ENCODE assay signal across 1 cellular context in the genomic region with DNA sequence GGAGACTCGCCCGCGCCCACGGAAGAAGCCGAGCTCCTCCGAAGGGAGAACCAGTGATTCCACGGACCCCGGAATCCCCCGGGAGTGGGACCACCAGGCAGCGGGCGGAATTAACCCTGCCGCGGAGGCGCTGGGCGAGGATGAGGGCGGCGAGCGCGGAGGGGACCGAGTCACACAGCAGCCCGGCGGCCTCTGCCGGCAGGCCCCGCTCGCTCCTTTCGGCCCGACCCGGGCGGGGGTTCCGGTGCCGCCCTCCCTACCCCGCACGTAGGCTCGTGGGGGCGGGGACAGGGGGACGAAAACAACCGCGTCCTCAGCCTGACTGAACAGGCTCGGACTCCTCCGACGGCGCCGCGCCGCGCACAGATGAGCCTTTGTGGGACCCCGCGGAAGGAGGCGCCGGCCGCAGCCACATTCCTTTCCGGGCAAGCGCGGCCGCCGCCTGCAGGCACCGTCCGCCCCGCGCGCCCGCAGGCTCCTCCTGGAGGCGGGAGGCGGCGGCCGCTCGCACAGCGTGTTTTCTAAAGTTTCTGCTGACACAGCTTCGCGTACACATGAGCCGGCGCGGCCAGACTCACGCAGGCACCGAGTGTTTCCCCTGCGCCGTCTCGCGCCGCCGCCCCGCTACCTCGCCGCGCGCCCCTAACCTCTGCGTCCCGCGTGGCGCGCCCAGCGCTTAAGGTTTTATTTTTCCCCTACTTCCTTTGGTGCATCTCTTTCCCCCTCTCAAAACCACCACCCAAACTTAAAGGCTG.
TF ChIP-seq lines count a peak whose summit lies in the region.

No MANE protein-coding gene starts in this region.

TF ChIP-seq in HepG2, 621 proteins besides CTCF, POLR2A, EP300 and RAD21 (continued from another document and continues in another):
- TF ChIP-seq, protein P1, sequence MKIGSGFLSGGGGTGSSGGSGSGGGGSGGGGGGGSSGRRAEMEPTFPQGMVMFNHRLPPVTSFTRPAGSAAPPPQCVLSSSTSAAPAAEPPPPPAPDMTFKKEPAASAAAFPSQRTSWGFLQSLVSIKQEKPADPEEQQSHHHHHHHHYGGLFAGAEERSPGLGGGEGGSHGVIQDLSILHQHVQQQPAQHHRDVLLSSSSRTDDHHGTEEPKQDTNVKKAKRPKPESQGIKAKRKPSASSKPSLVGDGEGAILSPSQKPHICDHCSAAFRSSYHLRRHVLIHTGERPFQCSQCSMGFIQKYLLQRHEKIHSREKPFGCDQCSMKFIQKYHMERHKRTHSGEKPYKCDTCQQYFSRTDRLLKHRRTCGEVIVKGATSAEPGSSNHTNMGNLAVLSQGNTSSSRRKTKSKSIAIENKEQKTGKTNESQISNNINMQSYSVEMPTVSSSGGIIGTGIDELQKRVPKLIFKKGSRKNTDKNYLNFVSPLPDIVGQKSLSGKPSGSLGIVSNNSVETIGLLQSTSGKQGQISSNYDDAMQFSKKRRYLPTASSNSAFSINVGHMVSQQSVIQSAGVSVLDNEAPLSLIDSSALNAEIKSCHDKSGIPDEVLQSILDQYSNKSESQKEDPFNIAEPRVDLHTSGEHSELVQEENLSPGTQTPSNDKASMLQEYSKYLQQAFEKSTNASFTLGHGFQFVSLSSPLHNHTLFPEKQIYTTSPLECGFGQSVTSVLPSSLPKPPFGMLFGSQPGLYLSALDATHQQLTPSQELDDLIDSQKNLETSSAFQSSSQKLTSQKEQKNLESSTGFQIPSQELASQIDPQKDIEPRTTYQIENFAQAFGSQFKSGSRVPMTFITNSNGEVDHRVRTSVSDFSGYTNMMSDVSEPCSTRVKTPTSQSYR (CRISPR knock-in tag; IDR thresholded peaks at IDR 0.05; ENCODE audit: borderline replicate concordance), result peak; percentile 82
- TF ChIP-seq ZNF660 (CRISPR knock-in tag; IDR thresholded peaks at IDR 0.05; ENCODE audit: borderline replicate concordance, low read depth) (no peak), ZNF430 (CRISPR knock-in tag; IDR thresholded peaks at IDR 0.05) (peak; percentile 97), PHF8 (CRISPR knock-in tag; IDR thresholded peaks at IDR 0.05) (peak; percentile 96), TEAD2 (CRISPR knock-in tag; IDR thresholded peaks at IDR 0.05) (0 out of 2 replicates have a peak, but pooled peaks have one; percentile 11), ZNF496 (CRISPR knock-in tag; IDR thresholded peaks at IDR 0.05; ENCODE audit: insufficient replicate concordance) (no peak), ZNF317 (CRISPR knock-in tag; IDR thresholded peaks at IDR 0.05) (peak; percentile 47; the same call in 1 of the 2 replicates), NFYC (CRISPR knock-in tag; IDR thresholded peaks at IDR 0.05) (peak; percentile 31; the same call in 1 of the 2 replicates), YY1 (IDR thresholded peaks at IDR 0.05; ENCODE audit: insufficient read depth, insufficient replicate concordance, low read depth, low read length) (peak; percentile 48), NCOA5 (CRISPR knock-in tag; IDR thresholded peaks at IDR 0.05) (no peak), MXD4 (CRISPR knock-in tag; IDR thresholded peaks at IDR 0.05) (peak; percentile 90; the same call in 1 of the 2 replicates), ZBTB1 (CRISPR knock-in tag; IDR thresholded peaks at IDR 0.05; ENCODE audit: borderline replicate concordance) (no peak), NFYB (CRISPR knock-in tag; IDR thresholded peaks at IDR 0.05) (no peak; the same call in 1 of the 2 replicates), HNF4G (IDR thresholded peaks at IDR 0.05; ENCODE audit: borderline replicate concordance, low read depth, low read length) (peak; percentile 21; the same call in 1 of the 2 replicates), HNF4G (CRISPR knock-in tag; IDR thresholded peaks at IDR 0.05; ENCODE audit: borderline replicate concordance, low read depth) (peak; percentile 66), GATA4 (IDR thresholded peaks at IDR 0.05; ENCODE audit: borderline replicate concordance, low read depth) (peak; percentile 89), ESRRA (CRISPR knock-in tag; IDR thresholded peaks at IDR 0.05; ENCODE audit: low read depth) (peak; percentile 84), SIX4 (CRISPR knock-in tag; IDR thresholded peaks at IDR 0.05) (no peak), RORA (CRISPR knock-in tag; IDR thresholded peaks at IDR 0.05) (no peak), ATM (IDR thresholded peaks at IDR 0.05; ENCODE audit: borderline replicate concordance) (no peak), EED (CRISPR knock-in tag; IDR thresholded peaks at IDR 0.05) (peak; percentile 98), ZNF510 (CRISPR knock-in tag; IDR thresholded peaks at IDR 0.05; ENCODE audit: low read depth) (peak; percentile 79; the same call in 1 of the 2 replicates), ZNF264 (CRISPR knock-in tag; IDR thresholded peaks at IDR 0.05) (0 out of 2 replicates have a peak, but pooled peaks have one; percentile 19), ZNF230 (CRISPR knock-in tag; IDR thresholded peaks at IDR 0.05) (peak; percentile 59), CHD4 (IDR thresholded peaks at IDR 0.05; ENCODE audit: borderline replicate concordance, low read length) (peak; percentile 63; the same call in 1 of the 2 replicates), STAG1 (CRISPR knock-in tag; IDR thresholded peaks at IDR 0.05) (peak; percentile 51; the same call in 1 of the 2 replicates), ZNF333 (CRISPR knock-in tag; IDR thresholded peaks at IDR 0.05; ENCODE audit: borderline replicate concordance) (peak; percentile 13; the same call in 1 of the 2 replicates), KLF16 (CRISPR knock-in tag; IDR thresholded peaks at IDR 0.05) (peak in 1 of 2 experiments; percentile 90; a peak in 3 of 4 replicates), RNF2 (conservative IDR thresholded peaks at IDR 0.05; ENCODE audit: low read depth) (peak; percentile 58; the same call in 1 of the 2 replicates)
- TF ChIP-seq, protein P2, sequence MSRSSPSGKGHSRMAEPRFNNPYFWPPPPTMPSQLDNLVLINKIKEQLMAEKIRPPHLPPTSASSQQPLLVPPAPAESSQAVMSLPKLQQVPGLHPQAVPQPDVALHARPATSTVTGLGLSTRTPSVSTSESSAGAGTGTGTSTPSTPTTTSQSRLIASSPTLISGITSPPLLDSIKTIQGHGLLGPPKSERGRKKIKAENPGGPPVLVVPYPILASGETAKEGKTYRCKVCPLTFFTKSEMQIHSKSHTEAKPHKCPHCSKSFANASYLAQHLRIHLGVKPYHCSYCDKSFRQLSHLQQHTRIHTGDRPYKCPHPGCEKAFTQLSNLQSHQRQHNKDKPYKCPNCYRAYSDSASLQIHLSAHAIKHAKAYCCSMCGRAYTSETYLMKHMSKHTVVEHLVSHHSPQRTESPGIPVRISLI (CRISPR knock-in tag; IDR thresholded peaks at IDR 0.05; ENCODE audit: borderline replicate concordance), result no peak; the same call in 1 of the 2 replicates
- TF ChIP-seq, protein P3, sequence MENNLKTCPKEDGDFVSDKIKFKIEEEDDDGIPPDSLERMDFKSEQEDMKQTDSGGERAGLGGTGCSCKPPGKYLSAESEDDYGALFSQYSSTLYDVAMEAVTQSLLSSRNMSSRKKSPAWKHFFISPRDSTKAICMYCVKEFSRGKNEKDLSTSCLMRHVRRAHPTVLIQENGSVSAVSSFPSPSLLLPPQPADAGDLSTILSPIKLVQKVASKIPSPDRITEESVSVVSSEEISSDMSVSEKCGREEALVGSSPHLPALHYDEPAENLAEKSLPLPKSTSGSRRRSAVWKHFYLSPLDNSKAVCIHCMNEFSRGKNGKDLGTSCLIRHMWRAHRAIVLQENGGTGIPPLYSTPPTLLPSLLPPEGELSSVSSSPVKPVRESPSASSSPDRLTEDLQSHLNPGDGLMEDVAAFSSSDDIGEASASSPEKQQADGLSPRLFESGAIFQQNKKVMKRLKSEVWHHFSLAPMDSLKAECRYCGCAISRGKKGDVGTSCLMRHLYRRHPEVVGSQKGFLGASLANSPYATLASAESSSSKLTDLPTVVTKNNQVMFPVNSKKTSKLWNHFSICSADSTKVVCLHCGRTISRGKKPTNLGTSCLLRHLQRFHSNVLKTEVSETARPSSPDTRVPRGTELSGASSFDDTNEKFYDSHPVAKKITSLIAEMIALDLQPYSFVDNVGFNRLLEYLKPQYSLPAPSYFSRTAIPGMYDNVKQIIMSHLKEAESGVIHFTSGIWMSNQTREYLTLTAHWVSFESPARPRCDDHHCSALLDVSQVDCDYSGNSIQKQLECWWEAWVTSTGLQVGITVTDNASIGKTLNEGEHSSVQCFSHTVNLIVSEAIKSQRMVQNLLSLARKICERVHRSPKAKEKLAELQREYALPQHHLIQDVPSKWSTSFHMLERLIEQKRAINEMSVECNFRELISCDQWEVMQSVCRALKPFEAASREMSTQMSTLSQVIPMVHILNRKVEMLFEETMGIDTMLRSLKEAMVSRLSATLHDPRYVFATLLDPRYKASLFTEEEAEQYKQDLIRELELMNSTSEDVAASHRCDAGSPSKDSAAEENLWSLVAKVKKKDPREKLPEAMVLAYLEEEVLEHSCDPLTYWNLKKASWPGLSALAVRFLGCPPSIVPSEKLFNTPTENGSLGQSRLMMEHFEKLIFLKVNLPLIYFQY (CRISPR knock-in tag; IDR thresholded peaks at IDR 0.05; ENCODE audit: borderline replicate concordance), result peak; percentile 100
- TF ChIP-seq, protein P4, sequence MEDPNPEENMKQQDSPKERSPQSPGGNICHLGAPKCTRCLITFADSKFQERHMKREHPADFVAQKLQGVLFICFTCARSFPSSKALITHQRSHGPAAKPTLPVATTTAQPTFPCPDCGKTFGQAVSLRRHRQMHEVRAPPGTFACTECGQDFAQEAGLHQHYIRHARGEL (CRISPR knock-in tag; IDR thresholded peaks at IDR 0.05), result 0 out of 2 replicates have a peak, but pooled peaks have one; percentile 16
- TF ChIP-seq, protein P5, sequence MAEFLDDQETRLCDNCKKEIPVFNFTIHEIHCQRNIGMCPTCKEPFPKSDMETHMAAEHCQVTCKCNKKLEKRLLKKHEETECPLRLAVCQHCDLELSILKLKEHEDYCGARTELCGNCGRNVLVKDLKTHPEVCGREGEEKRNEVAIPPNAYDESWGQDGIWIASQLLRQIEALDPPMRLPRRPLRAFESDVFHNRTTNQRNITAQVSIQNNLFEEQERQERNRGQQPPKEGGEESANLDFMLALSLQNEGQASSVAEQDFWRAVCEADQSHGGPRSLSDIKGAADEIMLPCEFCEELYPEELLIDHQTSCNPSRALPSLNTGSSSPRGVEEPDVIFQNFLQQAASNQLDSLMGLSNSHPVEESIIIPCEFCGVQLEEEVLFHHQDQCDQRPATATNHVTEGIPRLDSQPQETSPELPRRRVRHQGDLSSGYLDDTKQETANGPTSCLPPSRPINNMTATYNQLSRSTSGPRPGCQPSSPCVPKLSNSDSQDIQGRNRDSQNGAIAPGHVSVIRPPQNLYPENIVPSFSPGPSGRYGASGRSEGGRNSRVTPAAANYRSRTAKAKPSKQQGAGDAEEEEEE (CRISPR knock-in tag; IDR thresholded peaks at IDR 0.05; ENCODE audit: borderline replicate concordance), result 0 out of 2 replicates have a peak, but pooled peaks have one; percentile 42
- TF ChIP-seq, protein P6, sequence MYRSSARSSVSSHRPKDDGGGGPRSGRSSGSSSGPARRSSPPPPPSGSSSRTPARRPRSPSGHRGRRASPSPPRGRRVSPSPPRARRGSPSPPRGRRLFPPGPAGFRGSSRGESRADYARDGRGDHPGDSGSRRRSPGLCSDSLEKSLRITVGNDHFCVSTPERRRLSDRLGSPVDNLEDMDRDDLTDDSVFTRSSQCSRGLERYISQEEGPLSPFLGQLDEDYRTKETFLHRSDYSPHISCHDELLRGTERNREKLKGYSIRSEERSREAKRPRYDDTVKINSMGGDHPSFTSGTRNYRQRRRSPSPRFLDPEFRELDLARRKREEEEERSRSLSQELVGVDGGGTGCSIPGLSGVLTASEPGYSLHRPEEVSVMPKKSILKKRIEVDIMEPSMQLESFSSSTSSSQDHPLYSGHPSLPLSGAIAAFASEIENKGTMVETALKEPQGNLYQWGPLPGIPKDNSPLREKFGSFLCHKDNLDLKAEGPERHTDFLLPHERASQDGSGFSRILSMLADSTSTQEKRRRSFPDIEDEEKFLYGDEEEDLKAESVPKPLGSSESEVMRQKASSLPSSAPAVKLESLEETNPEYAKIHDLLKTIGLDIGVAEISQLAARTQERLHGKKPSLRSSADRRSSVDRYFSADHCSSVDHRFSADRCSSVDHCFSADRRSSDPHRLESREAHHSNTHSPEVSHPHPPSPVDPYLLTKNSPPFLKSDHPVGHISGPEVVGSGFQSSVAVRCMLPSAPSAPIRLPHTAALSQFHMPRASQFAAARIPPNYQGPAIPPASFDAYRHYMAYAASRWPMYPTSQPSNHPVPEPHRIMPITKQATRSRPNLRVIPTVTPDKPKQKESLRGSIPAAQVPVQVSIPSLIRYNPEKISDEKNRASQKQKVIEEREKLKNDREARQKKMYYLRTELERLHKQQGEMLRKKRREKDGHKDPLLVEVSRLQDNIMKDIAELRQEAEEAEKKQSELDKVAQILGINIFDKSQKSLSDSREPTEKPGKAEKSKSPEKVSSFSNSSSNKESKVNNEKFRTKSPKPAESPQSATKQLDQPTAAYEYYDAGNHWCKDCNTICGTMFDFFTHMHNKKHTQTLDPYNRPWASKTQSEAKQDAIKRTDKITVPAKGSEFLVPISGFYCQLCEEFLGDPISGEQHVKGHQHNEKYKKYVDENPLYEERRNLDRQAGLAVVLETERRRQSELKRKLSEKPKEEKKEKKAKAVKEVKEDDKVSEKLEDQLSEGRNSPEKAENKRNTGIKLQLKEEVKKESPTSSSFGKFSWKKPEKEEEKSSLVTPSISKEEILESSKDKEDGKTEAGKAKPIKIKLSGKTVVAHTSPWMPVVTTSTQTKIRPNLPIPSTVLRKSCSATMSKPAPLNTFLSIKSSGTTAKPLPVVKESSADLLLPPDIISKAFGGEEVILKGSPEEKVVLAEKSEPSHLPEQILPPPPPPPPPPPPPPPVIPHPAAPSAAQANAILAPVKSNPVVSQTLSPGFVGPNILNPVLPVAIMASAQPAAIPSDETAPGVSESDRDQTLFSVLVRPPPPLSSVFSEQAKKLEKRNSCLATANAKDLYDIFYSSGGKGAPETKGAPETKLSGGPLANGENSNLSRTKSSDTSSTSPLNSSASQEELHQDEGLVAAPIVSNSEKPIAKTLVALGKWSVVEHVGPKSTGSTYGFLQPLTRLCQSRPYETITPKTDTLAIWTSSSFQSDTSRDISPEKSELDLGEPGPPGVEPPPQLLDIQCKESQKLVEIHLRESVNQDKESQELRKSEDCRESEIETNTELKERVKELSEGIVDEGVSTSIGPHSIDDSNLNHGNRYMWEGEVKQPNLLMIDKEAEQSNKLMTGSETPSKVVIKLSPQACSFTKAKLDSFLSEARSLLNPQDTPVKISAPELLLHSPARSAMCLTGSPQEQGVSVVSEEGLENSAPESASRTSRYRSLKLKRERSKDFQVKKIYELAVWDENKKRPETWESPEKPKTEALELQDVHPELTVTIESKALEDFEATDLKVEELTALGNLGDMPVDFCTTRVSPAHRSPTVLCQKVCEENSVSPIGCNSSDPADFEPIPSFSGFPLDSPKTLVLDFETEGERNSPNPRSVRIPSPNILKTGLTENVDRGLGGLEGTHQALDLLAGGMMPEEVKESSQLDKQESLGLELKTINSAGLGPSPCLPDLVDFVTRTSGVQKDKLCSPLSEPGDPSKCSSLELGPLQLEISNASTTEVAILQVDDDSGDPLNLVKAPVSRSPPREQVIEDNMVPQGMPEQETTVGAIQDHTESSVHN (CRISPR knock-in tag; IDR thresholded peaks at IDR 0.05), result no peak
- TF ChIP-seq, protein P7, sequence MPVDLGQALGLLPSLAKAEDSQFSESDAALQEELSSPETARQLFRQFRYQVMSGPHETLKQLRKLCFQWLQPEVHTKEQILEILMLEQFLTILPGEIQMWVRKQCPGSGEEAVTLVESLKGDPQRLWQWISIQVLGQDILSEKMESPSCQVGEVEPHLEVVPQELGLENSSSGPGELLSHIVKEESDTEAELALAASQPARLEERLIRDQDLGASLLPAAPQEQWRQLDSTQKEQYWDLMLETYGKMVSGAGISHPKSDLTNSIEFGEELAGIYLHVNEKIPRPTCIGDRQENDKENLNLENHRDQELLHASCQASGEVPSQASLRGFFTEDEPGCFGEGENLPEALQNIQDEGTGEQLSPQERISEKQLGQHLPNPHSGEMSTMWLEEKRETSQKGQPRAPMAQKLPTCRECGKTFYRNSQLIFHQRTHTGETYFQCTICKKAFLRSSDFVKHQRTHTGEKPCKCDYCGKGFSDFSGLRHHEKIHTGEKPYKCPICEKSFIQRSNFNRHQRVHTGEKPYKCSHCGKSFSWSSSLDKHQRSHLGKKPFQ (CRISPR knock-in tag; IDR thresholded peaks at IDR 0.05; ENCODE audit: insufficient replicate concordance), result peak; percentile 77
